10 cellular contexts compared by ENCODE assay signal in genomic region chr5:173629628-173630027, GRCh38. TPM values are rescaled to one million over a fixed set of nuclear protein-coding genes. Genes with fewer than 3 reads are reported as not detected.
DNase-seq lines count a peak whose midpoint lies in the region; ATAC-seq and TF ChIP-seq lines count a peak whose summit lies in the region.
"Had no signal": no experiment of that assay in that cellular context is flagged by ENCODE, and none has a peak within 500 bp of the region (broad histone marks: within the 10 kb centered on the region; RNA-seq: fewer than 3 reads in every experiment).

No MANE protein-coding gene starts in this region.

- H2AFZ ChIP-seq in mammary epithelial cell (ENCODE audit: low read depth, low read length) (no peak overlapping the region), osteoblast (ENCODE audit: low read length) (no peak overlapping the region)

- no peaks in the 10 kb centered on the region for H3K9me3 Mint-ChIP-seq in HFFc6
- H3K9me3 Mint-ChIP-seq: activated naive CD4-positive, alpha-beta T cell treated with anti-CD3 and anti-CD28 coated beads, Interleukin-2, amount 50 U/mL, for 72 hours had no signal

- intact Hi-C loops in mammary epithelial cell (cut with micrococcal nuclease): no loop called here

- H3K4me2 ChIP-seq in mammary epithelial cell (ENCODE audit: insufficient read depth, low read depth, low read length) (no peak overlapping the region), osteoblast (ENCODE audit: insufficient read depth, low read length) (no peak overlapping the region)

- H3K9me3 ChIP-seq in mammary epithelial cell (replicated peaks; ENCODE audit: insufficient read depth, low read length): no peaks in the 10 kb centered on the region
- H3K9me3 ChIP-seq in osteoblast (ENCODE audit: low read depth, low read length): no peaks in the 10 kb centered on the region

- H3K27ac ChIP-seq in mammary epithelial cell (ENCODE audit: insufficient read depth, low read depth, low read length): no peak overlapping the region
- no peak overlapping the region for H3K27ac ChIP-seq in osteoblast (ENCODE audit: low read depth, low read length)

- TF ChIP-seq CTCF in HFFc6 (IDR thresholded peaks at IDR 0.05): peak; percentile 74
- peak; percentile 20 to 36 for TF ChIP-seq CTCF in mammary epithelial cell (conservative IDR thresholded peaks at IDR 0.05 in 1 of 2, IDR thresholded peaks at IDR 0.05 in 1 of 2; ENCODE audit: extremely low read depth in 1 of 2, insufficient read depth in 1 of 2, low read depth in 1 of 2, low read length in 2 of 2)
- TF ChIP-seq CTCF in osteoblast (IDR thresholded peaks at IDR 0.05; ENCODE audit: extremely low read depth, low read depth, low read length): peak; percentile 34

- no peak overlapping the region for H3K4me3 Mint-ChIP-seq in HFFc6

- H3K79me2 ChIP-seq in mammary epithelial cell (ENCODE audit: insufficient read depth, low read length) (no peaks in the 10 kb centered on the region), osteoblast (ENCODE audit: insufficient read depth, low read length) (no peaks in the 10 kb centered on the region)

- H3K4me3 ChIP-seq in mammary epithelial cell (replicated peaks in 1 of 3; ENCODE audit: insufficient read depth in 1 of 3, low read depth in 2 of 3, low read length in 3 of 3) (no peak overlapping the region), osteoblast (ENCODE audit: insufficient read depth, low read length) (no peak overlapping the region)

- no peaks in the 10 kb centered on the region for H3K36me3 Mint-ChIP-seq in HFFc6 (ENCODE audit: low read depth)
- H3K36me3 Mint-ChIP-seq: activated naive CD4-positive, alpha-beta T cell treated with anti-CD3 and anti-CD28 coated beads, Interleukin-2, amount 50 U/mL, for 72 hours had no signal

- in situ Hi-C loops in mammary epithelial cell (cut with MboI; ENCODE audit: low sequenced_read_pairs in 2 of 2): loop anchor here in 1 of 2 donors (10.0 kb wide), 1 partner anchor 685 kb away; no protein-coding TSS in a partner anchor

- peaks cover 8% of the 10 kb centered on the region for H3K27me3 Mint-ChIP-seq in HFFc6 (ENCODE audit: insufficient read depth)

- peaks cover 4% of the 10 kb centered on the region; the same call in 1 of the 2 replicates for H3K4me1 Mint-ChIP-seq in HFFc6 (ENCODE audit: low read depth)

- H3K27me3 ChIP-seq in mammary epithelial cell (ENCODE audit: insufficient read depth, low read length) (no peaks in the 10 kb centered on the region), osteoblast (ENCODE audit: insufficient read depth, low read length) (peaks cover 23% of the 10 kb centered on the region)

- CTCF ChIA-PET in mammary epithelial cell (lab: Charles Lee; ENCODE audit: low non-redundant PET): interaction anchor here (0.6 kb wide), 3 partner anchors 13 to 318 kb away, joined by 3 to 5 read pairs (median 3); partner anchors contain the start of gene BOD1

- no peak for ATAC-seq in GM21576 (IDR thresholded peaks at IDR 0.05; ENCODE audit: unreplicated experiment)
- ATAC-seq: activated naive CD4-positive, alpha-beta T cell treated with anti-CD3 and anti-CD28 coated beads, Interleukin-2, amount 50 U/mL, for 72 hours; right cardiac atrium had no signal

- no peak overlapping the region for H3K9ac ChIP-seq in mammary epithelial cell (ENCODE audit: insufficient read depth, low read length)

- DNase-seq in DMS53 (lab: John Stamatoyannopoulos, UW) (peak; percentile 40), DMS53 treated with DMSO at 0.1 percent for 48 hours (lab: John Stamatoyannopoulos, UW; ENCODE audit: unreplicated experiment) (no peak), HFFc6 (no peak), mammary epithelial cell (no peak), osteoblast (ENCODE audit: insufficient read length, low spot score, missing footprints) (peak; percentile 34), inferior parietal cortex (ENCODE audit: extremely low spot score) (no peak), DMS153 treated with DMSO at 0.1 percent for 48 hours (lab: John Stamatoyannopoulos, UW; ENCODE audit: unreplicated experiment) (no peak)
- DNase-seq: right cardiac atrium had no signal

- no TSS peak for BruUV-seq in mammary epithelial cell (replicated peaks; lab: Mats Ljungman, UMichigan)

- H3K36me3 ChIP-seq in mammary epithelial cell (ENCODE audit: insufficient read depth, low read length) (no peaks in the 10 kb centered on the region), osteoblast (ENCODE audit: insufficient read depth, low read length) (no peaks in the 10 kb centered on the region)

- dilution Hi-C loops in mammary epithelial cell (cut with HindIII; ENCODE audit: low sequenced_read_pairs): no loop called here

- H4K20me1 ChIP-seq in mammary epithelial cell (ENCODE audit: insufficient read depth, low read length) (no peaks in the 10 kb centered on the region), osteoblast (ENCODE audit: insufficient read depth, low read length) (no peaks in the 10 kb centered on the region)

- WGBS in mammary epithelial cell (ENCODE audit: low coverage, missing lambda C conversion rate): no CpG with 5 or more reads among the region's 1 CpG

- H3K4me1 ChIP-seq in mammary epithelial cell (ENCODE audit: insufficient read depth, low read length) (no peaks in the 10 kb centered on the region), osteoblast (ENCODE audit: insufficient read depth, low read length) (peaks cover 9% of the 10 kb centered on the region)

- H3K27ac Mint-ChIP-seq in HFFc6: no peak overlapping the region
- H3K27ac Mint-ChIP-seq: activated naive CD4-positive, alpha-beta T cell treated with anti-CD3 and anti-CD28 coated beads, Interleukin-2, amount 50 U/mL, for 72 hours had no signal

RNA-seq across cellular contexts. Expression of gene BOD1, which starts 13.2 kb away (rescaled TPM):
- total RNA-seq in HFFc6 (2021; fragmentation: NEBNext Ultra II Directional; extraction: Animal tissue kit (Norgen Biotek cat#: 25700)): 10 to 100 TPM; 47.5 to 52.4 (median 50.9) TPM
- total RNA-seq in mammary epithelial cell: 10 to 100 TPM; 50.5 to 57.3 TPM
- 41.4 TPM for polyA plus RNA-seq in mammary epithelial cell
- 61.8 TPM for polyA minus RNA-seq in mammary epithelial cell
- 90.5 and 91.6 TPM in 2 replicates for total RNA-seq in osteoblast

Comparison
In these comparisons a context has a peak if more than half of its experiments do, and no peak if none do; other contexts are left out.
1. DNase-seq: peak in DMS53 (single experiment) and osteoblast (single experiment); none in DMS53 treated with DMSO at 0.1 percent for 48 hours (single experiment), HFFc6 (single experiment), mammary epithelial cell (single experiment), inferior parietal cortex (single experiment) and DMS153 treated with DMSO at 0.1 percent for 48 hours (single experiment).
2. Peak in every context shown above with its lines, with median percentiles within 50 percentile points of each other: CTCF ChIP-seq.